Comparison of ENCODE assay signal across 21 cellular contexts in genomic region chr1:99650021-99650420, GRCh38. TPM values are rescaled to one million over a fixed set of nuclear protein-coding genes. Genes with fewer than 3 reads are reported as not detected.
DNase-seq lines count a peak whose midpoint lies in the region; ATAC-seq and TF ChIP-seq lines count a peak whose summit lies in the region.
"Had no signal": no experiment of that assay in that cellular context is flagged by ENCODE, and none has a peak within 500 bp of the region (broad histone marks: within the 10 kb centered on the region; RNA-seq: fewer than 3 reads in every experiment).

No MANE protein-coding gene starts in this region.

- peaks cover 56% of the 10 kb centered on the region for H3K4me1 Mint-ChIP-seq in nephron
- H3K4me1 Mint-ChIP-seq: activated naive CD4-positive, alpha-beta T cell treated with anti-CD3 and anti-CD28 coated beads, Interleukin-2, amount 50 U/mL, for 24 hours; natural killer cell had no signal

- peaks cover 0 to 5% (median 0%) of the 10 kb centered on the region in 9 donors for H3K36me3 ChIP-seq in heart right ventricle
- H3K36me3 ChIP-seq in vagina, result no peaks in the 10 kb centered on the region
- H3K36me3 ChIP-seq: left lung had no signal

- no peaks in the 10 kb centered on the region for H3K9me3 ChIP-seq in heart right ventricle
- H3K9me3 ChIP-seq in vagina, result no peaks in the 10 kb centered on the region
- H3K9me3 ChIP-seq: left lung had no signal

- no peak for DNase-seq in heart right ventricle
- DNase-seq in left ventricle myocardium superior, result no peak
- DNase-seq in fibroblast of pulmonary artery (ENCODE audit: low read depth), result peak; percentile 48
- DNase-seq in vagina (ENCODE audit: extremely low spot score in 2 of 2), result no peak
- no peak for DNase-seq in activated CD4-positive, alpha-beta T cell treated with anti-CD3 and anti-CD28 coated beads for 48 hours
- DNase-seq in effector CD8-positive, alpha-beta T cell (lab: John Stamatoyannopoulos, UW), result no peak
- no peak for DNase-seq in cortex of kidney (lab: John Stamatoyannopoulos, UW)
- DNase-seq: activated T-cell treated with anti-CD3 and anti-CD28 coated beads, Interleukin-2, amount 50 U/mL, for 1 hour; CD4-positive, alpha-beta T cell; foreskin fibroblast; H9; KBM-7; left lung; natural killer cell; NCI-H1417; NCI-H226; stimulated activated naive CD8-positive, alpha-beta T cell treated with anti-CD3 and anti-CD28 coated beads, Interleukin-15, Interleukin-2, amounts not matched to agents 100 U/mL and 50 U/mL, for 24 hours; T-cell had no signal

- TF ChIP-seq CTCF in heart right ventricle (IDR thresholded peaks at IDR 0.05), result no peak
- no peak for TF ChIP-seq CTCF in fibroblast of pulmonary artery (IDR thresholded peaks at IDR 0.05; ENCODE audit: low read length, missing control alignments)
- TF ChIP-seq CTCF in nephron (IDR thresholded peaks at IDR 0.05; ENCODE audit: unreplicated experiment in 3 of 3), result no peak
- no peak for TF ChIP-seq CTCF in vagina (IDR thresholded peaks at IDR 0.05)

- H3K27ac ChIP-seq in heart right ventricle (peak overlapping the region; percentile 64 to 99 (median 94)), vagina (peak overlapping the region; percentile 53)
- H3K27ac ChIP-seq: HL-60 had no signal

- TF ChIP-seq POLR2A in vagina (IDR thresholded peaks at IDR 0.05), result no peak

- intact Hi-C loops in heart right ventricle (cut with DNase I) (loop anchor here in 1 of 10 donors (2.0 kb wide), 1 partner anchor 31 kb away; no protein-coding TSS in a partner anchor), left ventricle myocardium superior (cut with micrococcal nuclease) (no loop called here), vagina (cut with DNase I) (no loop called here)

- H3K4me3 Mint-ChIP-seq in nephron, result peak overlapping the region in 1 of 3 experiments; percentile 86
- H3K4me3 Mint-ChIP-seq: activated naive CD4-positive, alpha-beta T cell treated with anti-CD3 and anti-CD28 coated beads, Interleukin-2, amount 50 U/mL, for 24 hours; CD4-positive, alpha-beta T cell; H9; natural killer cell; T-cell had no signal

- no peaks in the 10 kb centered on the region for H3K36me3 Mint-ChIP-seq in nephron (ENCODE audit: low read depth)
- H3K36me3 Mint-ChIP-seq: activated naive CD4-positive, alpha-beta T cell treated with anti-CD3 and anti-CD28 coated beads, Interleukin-2, amount 50 U/mL, for 24 hours; natural killer cell; T-cell had no signal

- ATAC-seq in heart right ventricle, result peak in 3 of 8 donors; percentile 9 to 22 (median 9)
- no peak for ATAC-seq in left ventricle myocardium superior
- ATAC-seq: left lung; natural killer cell; stimulated activated naive CD8-positive, alpha-beta T cell treated with anti-CD3 and anti-CD28 coated beads, Interleukin-15, Interleukin-2, amounts not matched to agents 100 U/mL and 50 U/mL, for 24 hours; T-cell had no signal

- 14 to 15% methylated on average over 2 of the region's 2 CpGs for WGBS in heart right ventricle, 2 donors

- H3K27me3 ChIP-seq in heart right ventricle (no peaks in the 10 kb centered on the region), vagina (no peaks in the 10 kb centered on the region)
- H3K27me3 ChIP-seq: left lung had no signal

- H3K4me1 ChIP-seq in heart right ventricle (peaks cover 0 to 76% (median 53%) of the 10 kb centered on the region in 9 donors), vagina (peaks cover 38% of the 10 kb centered on the region)

- H3K4me3 ChIP-seq in heart right ventricle, result peak overlapping the region in 9 of 10 donors; percentile 50 to 75 (median 59)
- H3K4me3 ChIP-seq in fibroblast of pulmonary artery (replicated peaks; ENCODE audit: low read depth, low read length), result no peak overlapping the region
- no peak overlapping the region for H3K4me3 ChIP-seq in vagina

- H3K9me3 Mint-ChIP-seq in nephron, result no peaks in the 10 kb centered on the region
- H3K9me3 Mint-ChIP-seq: activated naive CD4-positive, alpha-beta T cell treated with anti-CD3 and anti-CD28 coated beads, Interleukin-2, amount 50 U/mL, for 24 hours; CD4-positive, alpha-beta T cell; H9; natural killer cell; T-cell had no signal

- peak overlapping the region; percentile 24 to 51 (median 25) for H3K27ac Mint-ChIP-seq in nephron
- H3K27ac Mint-ChIP-seq: activated naive CD4-positive, alpha-beta T cell treated with anti-CD3 and anti-CD28 coated beads, Interleukin-2, amount 50 U/mL, for 24 hours; CD4-positive, alpha-beta T cell; natural killer cell; T-cell had no signal

- H3K27me3 Mint-ChIP-seq in nephron (ENCODE audit: low read depth), result no peaks in the 10 kb centered on the region

RNA-seq across cellular contexts. Expression of gene PALMD, which starts 4.1 kb away (rescaled TPM):
- 100 to 1,000 TPM in 7 of 10 donors, 10 to 100 TPM in 3; 82.5 to 173 (median 121) TPM for total RNA-seq in heart right ventricle
- 100 to 1,000 TPM in 1 of 2 donors, 10 to 100 TPM in 1; 81.2 to 194 TPM for polyA plus RNA-seq in heart right ventricle
- 115 TPM for total RNA-seq in left ventricle myocardium superior
- 39.5 TPM for total RNA-seq in vagina
- total RNA-seq: CD4-positive, alpha-beta T cell; H9; natural killer cell had no signal

Comparison
In these comparisons a context has a peak if more than half of its experiments do, and no peak if none do; other contexts are left out.
1. H3K4me3 ChIP-seq: peak in heart right ventricle (9 of 10); none in fibroblast of pulmonary artery (single experiment) and vagina (0 of 2).